9 cellular contexts compared by ENCODE assay signal in the genomic region with DNA sequence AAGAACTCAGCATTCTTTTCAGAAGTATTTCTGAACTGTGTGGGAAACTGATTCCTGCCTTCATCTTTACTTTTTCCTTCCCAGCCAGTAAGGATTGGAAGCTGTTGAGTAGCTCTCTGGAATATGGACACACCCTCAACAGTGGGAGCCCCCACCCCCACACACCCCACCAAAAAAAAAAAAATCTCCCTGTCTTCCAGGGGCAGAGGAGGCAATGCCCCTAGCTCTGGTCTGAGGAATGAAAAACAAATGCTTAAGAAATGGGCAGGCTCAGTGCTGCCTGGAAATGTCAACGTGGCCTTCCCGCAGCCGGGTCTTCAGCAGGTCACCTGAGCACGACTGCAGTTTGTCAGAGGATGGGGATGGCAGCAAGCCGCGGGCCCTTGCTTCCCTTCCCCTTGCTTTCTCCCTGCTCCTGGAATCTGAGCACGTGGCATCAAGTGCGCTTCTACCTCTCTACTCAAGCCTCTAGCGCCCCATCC. TPM values are rescaled to one million over a fixed set of nuclear protein-coding genes. Genes with fewer than 3 reads are reported as not detected.
DNase-seq lines count a peak whose midpoint lies in the region; ATAC-seq and TF ChIP-seq lines count a peak whose summit lies in the region.
"Had no signal": no experiment of that assay in that cellular context is flagged by ENCODE, and none has a peak within 500 bp of the region (broad histone marks: within the 10 kb centered on the region; RNA-seq: fewer than 3 reads in every experiment).

No MANE protein-coding gene starts in this region.

- TF ChIP-seq EP300 in gastroesophageal sphincter (IDR thresholded peaks at IDR 0.05), result no peak

- peak overlapping the region in 4 of 8 donors; percentile 42 to 95 (median 86) for H3K27ac Mint-ChIP-seq in CD8-positive, alpha-beta memory T cell
- no peak overlapping the region for H3K27ac Mint-ChIP-seq in stimulated activated memory B cell treated with anti-CD40 and anti-IgM and Interleukin-4, amounts not matched to agents 10 μg/mL and 1 μg/mL and 100 μg/mL, for 72 hours

- H3K27me3 Mint-ChIP-seq in CD8-positive, alpha-beta memory T cell, result peaks cover 18 to 22% of the 10 kb centered on the region in 2 donors
- H3K27me3 Mint-ChIP-seq in stimulated activated memory B cell treated with anti-CD40 and anti-IgM and Interleukin-4, amounts not matched to agents 10 μg/mL and 1 μg/mL and 100 μg/mL, for 72 hours, result no peaks in the 10 kb centered on the region

- peaks cover 24% of the 10 kb centered on the region; the same call in 1 of the 2 replicates for H4K20me1 ChIP-seq in OCI-LY7 (ENCODE audit: insufficient read depth, low read length)

- no peaks in the 10 kb centered on the region for H3K9me3 ChIP-seq in CD8-positive, alpha-beta memory T cell (ENCODE audit: low read length)
- H3K9me3 ChIP-seq in OCI-LY7 (ENCODE audit: low read length), result no peaks in the 10 kb centered on the region
- no peaks in the 10 kb centered on the region for H3K9me3 ChIP-seq in gastroesophageal sphincter

- no peak overlapping the region for H3K27ac ChIP-seq in CD8-positive, alpha-beta memory T cell (ENCODE audit: low read depth, low read length)
- peak overlapping the region; percentile 47 for H3K27ac ChIP-seq in OCI-LY7 (ENCODE audit: low read depth, low read length, poor library complexity, severe bottlenecking)
- peak overlapping the region in 3 of 4 donors; percentile 62 to 79 (median 74) for H3K27ac ChIP-seq in gastroesophageal sphincter

- H3K4me3 ChIP-seq in CD8-positive, alpha-beta memory T cell (ENCODE audit: low read length), result peak overlapping the region; percentile 35
- H3K4me3 ChIP-seq in OCI-LY7 (ENCODE audit: low read depth, low read length, poor library complexity, severe bottlenecking) (peak overlapping the region; percentile 80), gastroesophageal sphincter (peak overlapping the region; percentile 27 to 57)

- H3K9me2 ChIP-seq in OCI-LY7 (ENCODE audit: insufficient read depth, low read length), result no peaks in the 10 kb centered on the region

- 13% methylated on average over 6 of the region's 9 CpGs; no CpG with 5 or more reads in 1 of the 2 donors for WGBS in gastroesophageal sphincter (ENCODE audit: low coverage in 1 of 2), 2 donors

- peaks cover 42% of the 10 kb centered on the region for H3K79me2 ChIP-seq in OCI-LY7 (ENCODE audit: insufficient read depth, low read depth, low read length)

- H3K4me2 ChIP-seq in OCI-LY7 (ENCODE audit: low read length), result peak overlapping the region; percentile 84

- H3K36me3 ChIP-seq in CD8-positive, alpha-beta memory T cell (ENCODE audit: insufficient read depth, low read length), result no peaks in the 10 kb centered on the region
- peaks cover 47% of the 10 kb centered on the region for H3K36me3 ChIP-seq in OCI-LY7 (ENCODE audit: insufficient read depth, low read length)
- H3K36me3 ChIP-seq in gastroesophageal sphincter, result peaks cover 0 to 20% of the 10 kb centered on the region in 2 donors

- H3K4me3 Mint-ChIP-seq in CD8-positive, alpha-beta memory T cell, result peak overlapping the region in 6 of 7 donors; percentile 75 to 90 (median 80)
- no peak overlapping the region for H3K4me3 Mint-ChIP-seq in stimulated activated memory B cell treated with anti-CD40 and anti-IgM and Interleukin-4, amounts not matched to agents 10 μg/mL and 1 μg/mL and 100 μg/mL, for 72 hours

- no peak for DNase-seq in CD8-positive, alpha-beta memory T cell
- DNase-seq in OCI-LY7 (ENCODE audit: low spot score), result peak; percentile 60
- no peak for DNase-seq in NCI-H446 (lab: John Stamatoyannopoulos, UW)
- no peak for DNase-seq in HK-2 (ENCODE audit: unreplicated experiment)

- H3K36me3 Mint-ChIP-seq in CD8-positive, alpha-beta memory T cell, result peaks cover 0 to 1% (median 0%) of the 10 kb centered on the region in 3 donors
- H3K36me3 Mint-ChIP-seq in stimulated activated memory B cell treated with anti-CD40 and anti-IgM and Interleukin-4, amounts not matched to agents 10 μg/mL and 1 μg/mL and 100 μg/mL, for 72 hours, result peaks cover 14% of the 10 kb centered on the region

- peaks cover 4 to 20% (median 17%) of the 10 kb centered on the region in 3 donors for H3K4me1 Mint-ChIP-seq in CD8-positive, alpha-beta memory T cell
- peaks cover 7% of the 10 kb centered on the region for H3K4me1 Mint-ChIP-seq in stimulated activated memory B cell treated with anti-CD40 and anti-IgM and Interleukin-4, amounts not matched to agents 10 μg/mL and 1 μg/mL and 100 μg/mL, for 72 hours

- ATAC-seq in GM21423 (IDR thresholded peaks at IDR 0.05; ENCODE audit: unreplicated experiment) (peak; percentile 9), gastroesophageal sphincter (peak; percentile 20), HG03196 (IDR thresholded peaks at IDR 0.05; ENCODE audit: unreplicated experiment) (no peak)
- peak; percentile 5 for ATAC-seq in stimulated activated memory B cell treated with anti-CD40 and anti-IgM and Interleukin-4, amounts not matched to agents 10 μg/mL and 1 μg/mL and 100 μg/mL, for 72 hours

- no peak for TF ChIP-seq CTCF in OCI-LY7 (conservative IDR thresholded peaks at IDR 0.05; ENCODE audit: low read length)
- TF ChIP-seq CTCF in gastroesophageal sphincter (IDR thresholded peaks at IDR 0.05), result no peak

- no peaks in the 10 kb centered on the region for H3K27me3 ChIP-seq in CD8-positive, alpha-beta memory T cell (ENCODE audit: insufficient read depth, low read length, poor library complexity, severe bottlenecking)
- no peaks in the 10 kb centered on the region for H3K27me3 ChIP-seq in gastroesophageal sphincter

- CTCF ChIA-PET in CD8-positive, alpha-beta memory T cell (lab: Charles Lee), result interaction anchor here (1.0 to 10.3 kb wide), 7 partner anchors 9 to 193 kb away, joined by 3 to 306 read pairs (median 4); partner anchors contain the start of gene NPL
- CTCF ChIA-PET in OCI-LY7 (lab: Charles Lee; ENCODE audit: unreplicated experiment), result interaction anchor here (0.6 to 12.7 kb wide), 5 partner anchors 15 to 181 kb away, joined by 3 to 189 read pairs (median 4); no protein-coding TSS in a partner anchor

- intact Hi-C loops in OCI-LY7 (cut with micrococcal nuclease; ENCODE audit: unreplicated experiment), result loop anchor here (1.0 to 10.0 kb wide), 5 partner anchors 12 to 311 kb away; no protein-coding TSS in a partner anchor

- POLR2A ChIA-PET in CD8-positive, alpha-beta memory T cell (lab: Charles Lee), result interaction anchor here (1.1 to 1.9 kb wide), 2 partner anchors 13 to 179 kb away, joined by 4 to 6 read pairs; no protein-coding TSS in a partner anchor
- POLR2A ChIA-PET in OCI-LY7 (lab: Charles Lee), result interaction anchor here (0.5 to 5.2 kb wide), 34 partner anchors 11 to 1376 kb away, joined by 3 to 69 read pairs (median 4); partner anchors contain the start of gene RGS8

- H3K9me3 Mint-ChIP-seq in CD8-positive, alpha-beta memory T cell, result no peaks in the 10 kb centered on the region
- H3K9me3 Mint-ChIP-seq in stimulated activated memory B cell treated with anti-CD40 and anti-IgM and Interleukin-4, amounts not matched to agents 10 μg/mL and 1 μg/mL and 100 μg/mL, for 72 hours, result no peaks in the 10 kb centered on the region

- H2AFZ ChIP-seq in OCI-LY7 (ENCODE audit: low read length), result no peak overlapping the region

- peaks cover 26% of the 10 kb centered on the region for H3K4me1 ChIP-seq in CD8-positive, alpha-beta memory T cell (ENCODE audit: insufficient read depth, low read length)
- H3K4me1 ChIP-seq in OCI-LY7 (ENCODE audit: insufficient read depth, low read length, poor library complexity, severe bottlenecking) (peaks cover 65% of the 10 kb centered on the region), gastroesophageal sphincter (peaks cover 0 to 42% (median 21%) of the 10 kb centered on the region in 3 donors)

- TSS peak; percentile 73 for BruUV-seq in OCI-LY7 (replicated peaks; lab: Mats Ljungman, UMichigan)

- TF ChIP-seq POLR2A in gastroesophageal sphincter (IDR thresholded peaks at IDR 0.05), result no peak

RNA-seq across cellular contexts. Expression of gene RGS16, which starts 0.5 kb away (rescaled TPM):
- 10 to 100 TPM; 58.9 to 59.9 TPM for total RNA-seq in CD8-positive, alpha-beta memory T cell
- polyA plus RNA-seq in CD8-positive, alpha-beta memory T cell, result 0.21 TPM
- total RNA-seq in OCI-LY7 (2014; rRNA removed; shearing (Covaris generic)), result 17.9 and 20.1 TPM in 2 replicates
- 22.5 and 29.5 TPM in 2 replicates for total RNA-seq in OCI-LY7 (2022)
- total RNA-seq in gastroesophageal sphincter, result 10 to 100 TPM in 1 of 4 donors, 1 to 10 TPM in 2, under 1 TPM in 1; 0.47 to 10.6 (median 2.1) TPM
- total RNA-seq: renal cortical epithelial cell had no signal

RNA-seq across cellular contexts. Expression of gene RNASEL, which starts 14.6 kb away (rescaled TPM):
- total RNA-seq in CD8-positive, alpha-beta memory T cell, result 1 to 10 TPM; 5.3 to 5.6 TPM
- polyA plus RNA-seq in CD8-positive, alpha-beta memory T cell, result 8.7 TPM
- 1.3 and 2.2 TPM in 2 replicates for total RNA-seq in OCI-LY7 (2014; rRNA removed; shearing (Covaris generic))
- total RNA-seq in OCI-LY7 (2022) (3.0 and 4.0 TPM in 2 replicates), gastroesophageal sphincter (10 to 100 TPM in 2 of 4 donors, 1 to 10 TPM in 2; 6.5 to 14.5 (median 10.6) TPM)
